1 cellular context compared by ENCODE assay signal in the genomic region with DNA sequence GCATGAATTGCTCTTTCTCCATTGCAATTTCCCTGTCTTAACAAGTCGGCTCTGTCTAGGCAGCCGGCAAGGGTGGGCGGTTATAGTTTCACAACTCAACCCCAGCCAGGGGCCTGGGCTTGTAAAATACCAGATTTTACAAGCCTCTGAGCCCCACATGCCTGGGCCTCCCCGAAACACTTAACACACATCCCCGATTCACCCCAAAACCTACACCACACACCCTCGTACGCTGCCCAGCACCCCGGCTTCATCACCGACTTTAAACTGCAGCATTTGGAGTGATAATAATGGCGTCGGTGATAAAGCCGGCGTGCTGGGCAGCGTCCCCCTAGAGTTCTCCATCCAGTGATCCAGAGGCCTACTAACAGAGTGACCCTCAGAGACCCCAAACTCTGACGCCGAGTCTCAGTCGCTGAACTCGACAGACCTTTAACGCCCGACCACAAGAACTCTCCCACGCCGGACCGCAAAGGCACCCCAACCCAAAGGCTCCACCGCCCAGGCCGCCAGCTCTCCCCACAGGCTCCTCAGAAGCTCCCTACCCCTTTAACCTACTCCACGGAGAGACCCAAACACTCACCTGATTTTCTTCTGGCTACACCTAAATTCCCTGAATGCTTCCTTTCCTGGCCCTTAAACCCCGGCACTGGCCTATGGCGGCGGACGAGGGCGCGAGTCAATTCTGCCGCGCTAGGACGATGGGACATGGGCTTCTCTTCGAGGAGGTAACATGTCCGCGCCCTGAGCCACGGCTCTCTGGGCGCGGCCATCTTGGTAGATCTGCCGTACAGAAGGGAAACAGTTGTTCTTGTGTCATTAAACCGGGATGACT.
TF ChIP-seq lines count a peak whose summit lies in the region.

TSS of gene ZNF649 (minus strand) at position 687 of the 835 bp plus-strand sequence. CDS start 4,910 bp downstream, outside the sequence.

TF ChIP-seq in SK-N-SH, 30 proteins besides CTCF, POLR2A, EP300 and RAD21:
- TF ChIP-seq YY1 (IDR thresholded peaks at IDR 0.05; ENCODE audit: low read depth): peak; percentile 100
- no peak for TF ChIP-seq NFIC (IDR thresholded peaks at IDR 0.05; ENCODE audit: borderline replicate concordance)
- TF ChIP-seq POLR2AphosphoS5 (IDR thresholded peaks at IDR 0.05; ENCODE audit: low read depth, low read length): peak; percentile 78; the same call in 1 of the 2 replicates
- TF ChIP-seq TAF1 (IDR thresholded peaks at IDR 0.05; ENCODE audit: borderline replicate concordance, low read depth, low read length): peak; percentile 61
- TF ChIP-seq GABPA (IDR thresholded peaks at IDR 0.05; ENCODE audit: low read depth): peak; percentile 35; the same call in 1 of the 2 replicates
- no peak for TF ChIP-seq JUND (IDR thresholded peaks at IDR 0.05)
- TF ChIP-seq MXI1 (IDR thresholded peaks at IDR 0.05; ENCODE audit: low read depth, low read length): peak; percentile 56
- no peak for TF ChIP-seq TEAD4 (IDR thresholded peaks at IDR 0.05; ENCODE audit: borderline replicate concordance, insufficient read depth)
- no peak for TF ChIP-seq FOSL2 (IDR thresholded peaks at IDR 0.05; ENCODE audit: borderline replicate concordance, low read depth)
- peak; percentile 41; the same call in 1 of the 2 replicates for TF ChIP-seq SIN3A (IDR thresholded peaks at IDR 0.05; ENCODE audit: borderline replicate concordance, low read depth, low read length)
- TF ChIP-seq FOXJ3 (CRISPR knock-in tag; IDR thresholded peaks at IDR 0.05): no peak
- no peak for TF ChIP-seq FOXM1 (IDR thresholded peaks at IDR 0.05; ENCODE audit: low read depth)
- TF ChIP-seq, protein P1, sequence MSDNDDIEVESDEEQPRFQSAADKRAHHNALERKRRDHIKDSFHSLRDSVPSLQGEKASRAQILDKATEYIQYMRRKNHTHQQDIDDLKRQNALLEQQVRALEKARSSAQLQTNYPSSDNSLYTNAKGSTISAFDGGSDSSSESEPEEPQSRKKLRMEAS (IDR thresholded peaks at IDR 0.05; ENCODE audit: low read depth): peak; percentile 74; the same call in 1 of the 2 replicates
- peak; percentile 11; the same call in 1 of the 2 replicates for TF ChIP-seq SMC3 (IDR thresholded peaks at IDR 0.05; ENCODE audit: low read depth, low read length)
- TF ChIP-seq CHD2 (IDR thresholded peaks at IDR 0.05; ENCODE audit: low read length, partially characterized antibody): peak; percentile 55
- no peak for TF ChIP-seq TCF12 (IDR thresholded peaks at IDR 0.05)
TF ChIP-seq in SK-N-SH: peak in this region for 9.
